In the genomic region with DNA sequence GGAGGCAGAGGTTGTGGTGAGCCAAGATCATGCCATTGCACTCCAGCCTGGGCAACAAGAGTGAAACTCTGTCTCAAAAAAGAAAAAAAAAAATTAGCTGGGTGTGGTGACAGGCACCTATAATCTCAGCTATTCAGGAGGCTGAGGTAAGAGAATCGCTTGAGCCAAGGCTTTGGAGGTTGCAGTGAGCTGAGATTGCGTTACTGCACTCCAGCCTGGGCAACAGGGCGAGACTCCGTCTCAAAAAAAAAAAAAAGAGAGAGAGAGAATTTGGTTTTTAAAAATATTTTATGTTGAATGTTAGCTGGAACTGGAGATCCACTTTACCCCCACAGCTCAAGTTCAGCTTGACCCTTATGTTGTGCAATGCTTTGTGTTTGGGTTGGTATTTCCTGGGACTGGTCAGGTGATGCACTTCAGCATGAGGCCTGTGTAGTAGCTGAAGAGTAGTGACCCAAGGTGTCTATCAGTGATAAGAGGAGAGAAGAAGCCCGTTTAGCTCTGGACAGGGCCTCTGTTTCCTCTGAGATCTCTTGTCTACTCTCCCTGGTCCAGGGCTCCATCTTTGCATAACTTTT, we compare ENCODE assay signal across 1 cellular context.
A peak's percentile ranks its signal among the peaks of the same experiment; 100 is the strongest.
TF ChIP-seq lines count a peak whose summit lies in the region.

No MANE protein-coding gene starts in this region.

TF ChIP-seq in HepG2, 621 proteins besides CTCF, POLR2A, EP300 and RAD21 (continues in another document):
- no peak for TF ChIP-seq ZFP41 (CRISPR knock-in tag; IDR thresholded peaks at IDR 0.05; ENCODE audit: borderline replicate concordance)
- 0 out of 2 replicates have a peak, but pooled peaks have one; percentile 11 for TF ChIP-seq ZNF629 (CRISPR knock-in tag; conservative IDR thresholded peaks at IDR 0.05)
- TF ChIP-seq ZNF761 (CRISPR knock-in tag; conservative IDR thresholded peaks at IDR 0.05): no peak
- no peak for TF ChIP-seq ARHGAP35 (CRISPR knock-in tag; IDR thresholded peaks at IDR 0.05; ENCODE audit: borderline replicate concordance)
- TF ChIP-seq ZNF264 (CRISPR knock-in tag; IDR thresholded peaks at IDR 0.05): peak; percentile 55; the same call in 1 of the 2 replicates
- peak; percentile 33; the same call in 1 of the 2 replicates for TF ChIP-seq FOSL2 (CRISPR knock-in tag; IDR thresholded peaks at IDR 0.05)
- TF ChIP-seq, protein P1, sequence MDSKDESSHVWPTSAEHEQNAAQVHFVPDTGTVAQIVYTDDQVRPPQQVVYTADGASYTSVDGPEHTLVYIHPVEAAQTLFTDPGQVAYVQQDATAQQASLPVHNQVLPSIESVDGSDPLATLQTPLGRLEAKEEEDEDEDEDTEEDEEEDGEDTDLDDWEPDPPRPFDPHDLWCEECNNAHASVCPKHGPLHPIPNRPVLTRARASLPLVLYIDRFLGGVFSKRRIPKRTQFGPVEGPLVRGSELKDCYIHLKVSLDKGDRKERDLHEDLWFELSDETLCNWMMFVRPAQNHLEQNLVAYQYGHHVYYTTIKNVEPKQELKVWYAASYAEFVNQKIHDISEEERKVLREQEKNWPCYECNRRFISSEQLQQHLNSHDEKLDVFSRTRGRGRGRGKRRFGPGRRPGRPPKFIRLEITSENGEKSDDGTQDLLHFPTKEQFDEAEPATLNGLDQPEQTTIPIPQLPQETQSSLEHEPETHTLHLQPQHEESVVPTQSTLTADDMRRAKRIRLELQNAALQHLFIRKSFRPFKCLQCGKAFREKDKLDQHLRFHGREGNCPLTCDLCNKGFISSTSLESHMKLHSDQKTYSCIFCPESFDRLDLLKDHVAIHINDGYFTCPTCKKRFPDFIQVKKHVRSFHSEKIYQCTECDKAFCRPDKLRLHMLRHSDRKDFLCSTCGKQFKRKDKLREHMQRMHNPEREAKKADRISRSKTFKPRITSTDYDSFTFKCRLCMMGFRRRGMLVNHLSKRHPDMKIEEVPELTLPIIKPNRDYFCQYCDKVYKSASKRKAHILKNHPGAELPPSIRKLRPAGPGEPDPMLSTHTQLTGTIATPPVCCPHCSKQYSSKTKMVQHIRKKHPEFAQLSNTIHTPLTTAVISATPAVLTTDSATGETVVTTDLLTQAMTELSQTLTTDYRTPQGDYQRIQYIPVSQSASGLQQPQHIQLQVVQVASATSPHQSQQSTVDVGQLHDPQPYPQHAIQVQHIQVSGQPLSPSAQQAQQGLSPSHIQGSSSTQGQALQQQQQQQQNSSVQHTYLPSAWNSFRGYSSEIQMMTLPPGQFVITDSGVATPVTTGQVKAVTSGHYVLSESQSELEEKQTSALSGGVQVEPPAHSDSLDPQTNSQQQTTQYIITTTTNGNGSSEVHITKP (CRISPR knock-in tag; IDR thresholded peaks at IDR 0.05; ENCODE audit: low read depth): 0 out of 2 replicates have a peak, but pooled peaks have one; percentile 23
- TF ChIP-seq, protein P2, sequence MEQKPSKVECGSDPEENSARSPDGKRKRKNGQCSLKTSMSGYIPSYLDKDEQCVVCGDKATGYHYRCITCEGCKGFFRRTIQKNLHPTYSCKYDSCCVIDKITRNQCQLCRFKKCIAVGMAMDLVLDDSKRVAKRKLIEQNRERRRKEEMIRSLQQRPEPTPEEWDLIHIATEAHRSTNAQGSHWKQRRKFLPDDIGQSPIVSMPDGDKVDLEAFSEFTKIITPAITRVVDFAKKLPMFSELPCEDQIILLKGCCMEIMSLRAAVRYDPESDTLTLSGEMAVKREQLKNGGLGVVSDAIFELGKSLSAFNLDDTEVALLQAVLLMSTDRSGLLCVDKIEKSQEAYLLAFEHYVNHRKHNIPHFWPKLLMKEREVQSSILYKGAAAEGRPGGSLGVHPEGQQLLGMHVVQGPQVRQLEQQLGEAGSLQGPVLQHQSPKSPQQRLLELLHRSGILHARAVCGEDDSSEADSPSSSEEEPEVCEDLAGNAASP (CRISPR knock-in tag; IDR thresholded peaks at IDR 0.05; ENCODE audit: borderline replicate concordance): peak; percentile 57; the same call in 1 of the 2 replicates
- 0 out of 2 replicates have a peak, but pooled peaks have one; percentile 13 for TF ChIP-seq RAD51 (IDR thresholded peaks at IDR 0.05; ENCODE audit: borderline replicate concordance)
- TF ChIP-seq KLF11 (CRISPR knock-in tag; IDR thresholded peaks at IDR 0.05): no peak
- TF ChIP-seq, protein P3, sequence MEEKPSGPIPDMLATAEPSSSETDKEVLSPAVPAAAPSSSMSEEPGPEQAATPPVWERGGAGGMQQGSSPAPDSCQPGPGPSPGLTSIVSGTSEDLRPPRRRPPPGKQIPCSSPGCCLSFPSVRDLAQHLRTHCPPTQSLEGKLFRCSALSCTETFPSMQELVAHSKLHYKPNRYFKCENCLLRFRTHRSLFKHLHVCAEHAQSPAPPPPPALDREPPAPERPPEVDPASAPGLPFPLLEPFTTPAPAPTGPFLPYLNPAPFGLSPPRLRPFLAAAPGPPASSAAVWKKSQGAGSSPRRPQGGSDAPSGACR (CRISPR knock-in tag; IDR thresholded peaks at IDR 0.05): 0 out of 2 replicates have a peak, but pooled peaks have one; percentile 44
- TF ChIP-seq ELF1 (CRISPR knock-in tag; IDR thresholded peaks at IDR 0.05): peak; percentile 29; the same call in 1 of the 2 replicates
- no peak for TF ChIP-seq ZNF775 (CRISPR knock-in tag; IDR thresholded peaks at IDR 0.05; ENCODE audit: borderline replicate concordance)
- TF ChIP-seq, protein P4, sequence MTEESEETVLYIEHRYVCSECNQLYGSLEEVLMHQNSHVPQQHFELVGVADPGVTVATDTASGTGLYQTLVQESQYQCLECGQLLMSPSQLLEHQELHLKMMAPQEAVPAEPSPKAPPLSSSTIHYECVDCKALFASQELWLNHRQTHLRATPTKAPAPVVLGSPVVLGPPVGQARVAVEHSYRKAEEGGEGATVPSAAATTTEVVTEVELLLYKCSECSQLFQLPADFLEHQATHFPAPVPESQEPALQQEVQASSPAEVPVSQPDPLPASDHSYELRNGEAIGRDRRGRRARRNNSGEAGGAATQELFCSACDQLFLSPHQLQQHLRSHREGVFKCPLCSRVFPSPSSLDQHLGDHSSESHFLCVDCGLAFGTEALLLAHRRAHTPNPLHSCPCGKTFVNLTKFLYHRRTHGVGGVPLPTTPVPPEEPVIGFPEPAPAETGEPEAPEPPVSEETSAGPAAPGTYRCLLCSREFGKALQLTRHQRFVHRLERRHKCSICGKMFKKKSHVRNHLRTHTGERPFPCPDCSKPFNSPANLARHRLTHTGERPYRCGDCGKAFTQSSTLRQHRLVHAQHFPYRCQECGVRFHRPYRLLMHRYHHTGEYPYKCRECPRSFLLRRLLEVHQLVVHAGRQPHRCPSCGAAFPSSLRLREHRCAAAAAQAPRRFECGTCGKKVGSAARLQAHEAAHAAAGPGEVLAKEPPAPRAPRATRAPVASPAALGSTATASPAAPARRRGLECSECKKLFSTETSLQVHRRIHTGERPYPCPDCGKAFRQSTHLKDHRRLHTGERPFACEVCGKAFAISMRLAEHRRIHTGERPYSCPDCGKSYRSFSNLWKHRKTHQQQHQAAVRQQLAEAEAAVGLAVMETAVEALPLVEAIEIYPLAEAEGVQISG (CRISPR knock-in tag; IDR thresholded peaks at IDR 0.05): peak; percentile 24; the same call in 1 of the 2 replicates
- TF ChIP-seq RXRB (CRISPR knock-in tag; IDR thresholded peaks at IDR 0.05; ENCODE audit: borderline replicate concordance): peak; percentile 77
- TF ChIP-seq NCOR1 (IDR thresholded peaks at IDR 0.05; ENCODE audit: borderline replicate concordance, low read length): peak; percentile 32; the same call in 1 of the 2 replicates
- TF ChIP-seq ZFAT (CRISPR knock-in tag; conservative IDR thresholded peaks at IDR 0.05): no peak
- TF ChIP-seq CBX1 (IDR thresholded peaks at IDR 0.05; ENCODE audit: low read depth): no peak
- TF ChIP-seq ZNF446 (CRISPR knock-in tag; IDR thresholded peaks at IDR 0.05): no peak
- TF ChIP-seq ZSCAN21 (CRISPR knock-in tag; IDR thresholded peaks at IDR 0.05; ENCODE audit: borderline replicate concordance): no peak
- TF ChIP-seq, protein P5, sequence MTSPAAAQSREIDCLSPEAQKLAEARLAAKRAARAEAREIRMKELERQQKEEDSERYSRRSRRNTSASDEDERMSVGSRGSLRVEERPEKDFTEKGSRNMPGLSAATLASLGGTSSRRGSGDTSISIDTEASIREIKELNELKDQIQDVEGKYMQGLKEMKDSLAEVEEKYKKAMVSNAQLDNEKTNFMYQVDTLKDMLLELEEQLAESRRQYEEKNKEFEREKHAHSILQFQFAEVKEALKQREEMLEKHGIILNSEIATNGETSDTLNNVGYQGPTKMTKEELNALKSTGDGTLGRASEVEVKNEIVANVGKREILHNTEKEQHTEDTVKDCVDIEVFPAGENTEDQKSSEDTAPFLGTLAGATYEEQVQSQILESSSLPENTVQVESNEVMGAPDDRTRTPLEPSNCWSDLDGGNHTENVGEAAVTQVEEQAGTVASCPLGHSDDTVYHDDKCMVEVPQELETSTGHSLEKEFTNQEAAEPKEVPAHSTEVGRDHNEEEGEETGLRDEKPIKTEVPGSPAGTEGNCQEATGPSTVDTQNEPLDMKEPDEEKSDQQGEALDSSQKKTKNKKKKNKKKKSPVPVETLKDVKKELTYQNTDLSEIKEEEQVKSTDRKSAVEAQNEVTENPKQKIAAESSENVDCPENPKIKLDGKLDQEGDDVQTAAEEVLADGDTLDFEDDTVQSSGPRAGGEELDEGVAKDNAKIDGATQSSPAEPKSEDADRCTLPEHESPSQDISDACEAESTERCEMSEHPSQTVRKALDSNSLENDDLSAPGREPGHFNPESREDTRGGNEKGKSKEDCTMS (CRISPR knock-in tag; conservative IDR thresholded peaks at IDR 0.05): no peak
- no peak for TF ChIP-seq YEATS4 (CRISPR knock-in tag; IDR thresholded peaks at IDR 0.05; ENCODE audit: borderline replicate concordance)
- TF ChIP-seq BHLHE40 (IDR thresholded peaks at IDR 0.05; ENCODE audit: low read length): no peak
- no peak for TF ChIP-seq SNAI1 (CRISPR knock-in tag; IDR thresholded peaks at IDR 0.05; ENCODE audit: borderline replicate concordance)
- TF ChIP-seq ZBTB20 (CRISPR knock-in tag; IDR thresholded peaks at IDR 0.05; ENCODE audit: borderline replicate concordance, low read depth): no peak
- peak; percentile 79 for TF ChIP-seq ETV5 (CRISPR knock-in tag; IDR thresholded peaks at IDR 0.05; ENCODE audit: borderline replicate concordance)
- no peak for TF ChIP-seq KLF12 (CRISPR knock-in tag; IDR thresholded peaks at IDR 0.05; ENCODE audit: borderline replicate concordance)
- TF ChIP-seq ZNF331 (CRISPR knock-in tag; IDR thresholded peaks at IDR 0.05): peak; percentile 42; the same call in 1 of the 2 replicates
- no peak for TF ChIP-seq ZNF205 (CRISPR knock-in tag; IDR thresholded peaks at IDR 0.05)
- no peak for TF ChIP-seq HMGA1 (CRISPR knock-in tag; conservative IDR thresholded peaks at IDR 0.05)
- TF ChIP-seq PHF8 (CRISPR knock-in tag; IDR thresholded peaks at IDR 0.05): 0 out of 2 replicates have a peak, but pooled peaks have one; percentile 26
- 0 out of 2 replicates have a peak, but pooled peaks have one; percentile 33 for TF ChIP-seq ISL2 (CRISPR knock-in tag; IDR thresholded peaks at IDR 0.05)
- TF ChIP-seq, protein P6, sequence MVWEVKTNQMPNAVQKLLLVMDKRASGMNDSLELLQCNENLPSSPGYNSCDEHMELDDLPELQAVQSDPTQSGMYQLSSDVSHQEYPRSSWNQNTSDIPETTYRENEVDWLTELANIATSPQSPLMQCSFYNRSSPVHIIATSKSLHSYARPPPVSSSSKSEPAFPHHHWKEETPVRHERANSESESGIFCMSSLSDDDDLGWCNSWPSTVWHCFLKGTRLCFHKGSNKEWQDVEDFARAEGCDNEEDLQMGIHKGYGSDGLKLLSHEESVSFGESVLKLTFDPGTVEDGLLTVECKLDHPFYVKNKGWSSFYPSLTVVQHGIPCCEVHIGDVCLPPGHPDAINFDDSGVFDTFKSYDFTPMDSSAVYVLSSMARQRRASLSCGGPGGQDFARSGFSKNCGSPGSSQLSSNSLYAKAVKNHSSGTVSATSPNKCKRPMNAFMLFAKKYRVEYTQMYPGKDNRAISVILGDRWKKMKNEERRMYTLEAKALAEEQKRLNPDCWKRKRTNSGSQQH (CRISPR knock-in tag; IDR thresholded peaks at IDR 0.05; ENCODE audit: low read depth): no peak
- TF ChIP-seq KLF6 (CRISPR knock-in tag; IDR thresholded peaks at IDR 0.05): no peak
- TF ChIP-seq, protein P7, sequence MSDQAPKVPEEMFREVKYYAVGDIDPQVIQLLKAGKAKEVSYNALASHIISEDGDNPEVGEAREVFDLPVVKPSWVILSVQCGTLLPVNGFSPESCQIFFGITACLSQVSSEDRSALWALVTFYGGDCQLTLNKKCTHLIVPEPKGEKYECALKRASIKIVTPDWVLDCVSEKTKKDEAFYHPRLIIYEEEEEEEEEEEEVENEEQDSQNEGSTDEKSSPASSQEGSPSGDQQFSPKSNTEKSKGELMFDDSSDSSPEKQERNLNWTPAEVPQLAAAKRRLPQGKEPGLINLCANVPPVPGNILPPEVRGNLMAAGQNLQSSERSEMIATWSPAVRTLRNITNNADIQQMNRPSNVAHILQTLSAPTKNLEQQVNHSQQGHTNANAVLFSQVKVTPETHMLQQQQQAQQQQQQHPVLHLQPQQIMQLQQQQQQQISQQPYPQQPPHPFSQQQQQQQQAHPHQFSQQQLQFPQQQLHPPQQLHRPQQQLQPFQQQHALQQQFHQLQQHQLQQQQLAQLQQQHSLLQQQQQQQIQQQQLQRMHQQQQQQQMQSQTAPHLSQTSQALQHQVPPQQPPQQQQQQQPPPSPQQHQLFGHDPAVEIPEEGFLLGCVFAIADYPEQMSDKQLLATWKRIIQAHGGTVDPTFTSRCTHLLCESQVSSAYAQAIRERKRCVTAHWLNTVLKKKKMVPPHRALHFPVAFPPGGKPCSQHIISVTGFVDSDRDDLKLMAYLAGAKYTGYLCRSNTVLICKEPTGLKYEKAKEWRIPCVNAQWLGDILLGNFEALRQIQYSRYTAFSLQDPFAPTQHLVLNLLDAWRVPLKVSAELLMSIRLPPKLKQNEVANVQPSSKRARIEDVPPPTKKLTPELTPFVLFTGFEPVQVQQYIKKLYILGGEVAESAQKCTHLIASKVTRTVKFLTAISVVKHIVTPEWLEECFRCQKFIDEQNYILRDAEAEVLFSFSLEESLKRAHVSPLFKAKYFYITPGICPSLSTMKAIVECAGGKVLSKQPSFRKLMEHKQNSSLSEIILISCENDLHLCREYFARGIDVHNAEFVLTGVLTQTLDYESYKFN (CRISPR knock-in tag; conservative IDR thresholded peaks at IDR 0.05): peak; percentile 46; the same call in 1 of the 2 replicates
- TF ChIP-seq HDAC2 (CRISPR knock-in tag; IDR thresholded peaks at IDR 0.05): peak; percentile 67; the same call in 1 of the 2 replicates
- TF ChIP-seq MIER3 (CRISPR knock-in tag; IDR thresholded peaks at IDR 0.05; ENCODE audit: borderline replicate concordance): peak; percentile 40; the same call in 1 of the 2 replicates
- TF ChIP-seq ZNF737 (CRISPR knock-in tag; IDR thresholded peaks at IDR 0.05; ENCODE audit: borderline replicate concordance): no peak
- TF ChIP-seq, protein P8, sequence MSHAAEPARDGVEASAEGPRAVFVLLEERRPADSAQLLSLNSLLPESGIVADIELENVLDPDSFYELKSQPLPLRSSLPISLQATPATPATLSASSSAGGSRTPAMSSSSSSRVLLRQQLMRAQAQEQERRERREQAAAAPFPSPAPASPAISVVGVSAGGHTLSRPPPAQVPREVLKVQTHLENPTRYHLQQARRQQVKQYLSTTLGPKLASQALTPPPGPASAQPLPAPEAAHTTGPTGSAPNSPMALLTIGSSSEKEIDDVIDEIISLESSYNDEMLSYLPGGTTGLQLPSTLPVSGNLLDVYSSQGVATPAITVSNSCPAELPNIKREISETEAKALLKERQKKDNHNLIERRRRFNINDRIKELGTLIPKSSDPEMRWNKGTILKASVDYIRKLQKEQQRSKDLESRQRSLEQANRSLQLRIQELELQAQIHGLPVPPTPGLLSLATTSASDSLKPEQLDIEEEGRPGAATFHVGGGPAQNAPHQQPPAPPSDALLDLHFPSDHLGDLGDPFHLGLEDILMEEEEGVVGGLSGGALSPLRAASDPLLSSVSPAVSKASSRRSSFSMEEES (CRISPR knock-in tag; IDR thresholded peaks at IDR 0.05): peak; percentile 97
- TF ChIP-seq, protein P9, sequence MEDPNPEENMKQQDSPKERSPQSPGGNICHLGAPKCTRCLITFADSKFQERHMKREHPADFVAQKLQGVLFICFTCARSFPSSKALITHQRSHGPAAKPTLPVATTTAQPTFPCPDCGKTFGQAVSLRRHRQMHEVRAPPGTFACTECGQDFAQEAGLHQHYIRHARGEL (CRISPR knock-in tag; IDR thresholded peaks at IDR 0.05): no peak
- peak; percentile 87 for TF ChIP-seq SOX5 (CRISPR knock-in tag; IDR thresholded peaks at IDR 0.05; ENCODE audit: borderline replicate concordance)
